27 cellular contexts compared by ENCODE assay signal in genomic region chr1:113103977-113104376, GRCh38. TPM values are rescaled to one million over a fixed set of nuclear protein-coding genes. Genes with fewer than 3 reads are reported as not detected.
A peak's percentile ranks its signal among the peaks of the same experiment; 100 is the strongest.
DNase-seq lines count a peak whose midpoint lies in the region; ATAC-seq and TF ChIP-seq lines count a peak whose summit lies in the region.
"Had no signal": no experiment of that assay in that cellular context is flagged by ENCODE, and none has a peak within 500 bp of the region (broad histone marks: within the 10 kb centered on the region; RNA-seq: fewer than 3 reads in every experiment).

No MANE protein-coding gene starts in this region.

- H3K9me3 Mint-ChIP-seq in activated T-cell treated with anti-CD3 and anti-CD28 coated beads, Interleukin-2, amount 50 U/mL, for 72 hours = no peaks in the 10 kb centered on the region
- H3K9me3 Mint-ChIP-seq in CD8-positive, alpha-beta T cell = no peaks in the 10 kb centered on the region
- no peaks in the 10 kb centered on the region for H3K9me3 Mint-ChIP-seq in activated CD8-positive, alpha-beta T cell treated with anti-CD3 and anti-CD28 coated beads, Interleukin-2, amount 10 ng/mL, durations not matched to agents 7 days and 5 days (ENCODE audit: insufficient read depth)
- H3K9me3 Mint-ChIP-seq in naive B cell = no peaks in the 10 kb centered on the region
- H3K9me3 Mint-ChIP-seq: CD4-positive, alpha-beta T cell; GM23338; H9; HFFc6 had no signal

- H3K27me3 Mint-ChIP-seq in activated T-cell treated with anti-CD3 and anti-CD28 coated beads, Interleukin-2, amount 50 U/mL, for 72 hours (ENCODE audit: low read depth) = no peaks in the 10 kb centered on the region
- no peaks in the 10 kb centered on the region for H3K27me3 Mint-ChIP-seq in CD8-positive, alpha-beta T cell (ENCODE audit: low read depth)
- H3K27me3 Mint-ChIP-seq in activated CD8-positive, alpha-beta T cell treated with anti-CD3 and anti-CD28 coated beads, Interleukin-2, amount 10 ng/mL, durations not matched to agents 7 days and 5 days (ENCODE audit: low read depth) = no peaks in the 10 kb centered on the region
- no peaks in the 10 kb centered on the region for H3K27me3 Mint-ChIP-seq in naive B cell
- H3K27me3 Mint-ChIP-seq: CD4-positive, alpha-beta T cell had no signal

- H3K27me3 ChIP-seq in CD8-positive, alpha-beta T cell (ENCODE audit: insufficient read depth, low read length) = no peaks in the 10 kb centered on the region
- H3K27me3 ChIP-seq: BLaER1 had no signal

- H3K4me3 Mint-ChIP-seq in activated T-cell treated with anti-CD3 and anti-CD28 coated beads, Interleukin-2, amount 50 U/mL, for 72 hours = no peak overlapping the region
- no peak overlapping the region for H3K4me3 Mint-ChIP-seq in CD8-positive, alpha-beta T cell
- no peak overlapping the region for H3K4me3 Mint-ChIP-seq in activated CD8-positive, alpha-beta T cell treated with anti-CD3 and anti-CD28 coated beads, Interleukin-2, amount 10 ng/mL, durations not matched to agents 7 days and 5 days
- peak overlapping the region in 1 of 8 donors; percentile 21 for H3K4me3 Mint-ChIP-seq in naive B cell
- H3K4me3 Mint-ChIP-seq: CD4-positive, alpha-beta T cell; GM23338; H9; HFFc6 had no signal

- no peaks in the 10 kb centered on the region for H3K4me1 Mint-ChIP-seq in activated T-cell treated with anti-CD3 and anti-CD28 coated beads, Interleukin-2, amount 50 U/mL, for 72 hours (ENCODE audit: low read depth)
- H3K4me1 Mint-ChIP-seq in CD8-positive, alpha-beta T cell (ENCODE audit: low read depth) = no peaks in the 10 kb centered on the region
- no peaks in the 10 kb centered on the region for H3K4me1 Mint-ChIP-seq in activated CD8-positive, alpha-beta T cell treated with anti-CD3 and anti-CD28 coated beads, Interleukin-2, amount 10 ng/mL, durations not matched to agents 7 days and 5 days (ENCODE audit: low read depth)
- H3K4me1 Mint-ChIP-seq in naive B cell = peaks cover 0 to 4% (median 0%) of the 10 kb centered on the region in 3 donors
- H3K4me1 Mint-ChIP-seq: GM23338, H9 had no signal

- no peak for ATAC-seq in activated T-cell treated with anti-CD3 and anti-CD28 coated beads, Interleukin-2, amount 50 U/mL, for 72 hours (replicated peaks in 1 of 2)
- no peak for ATAC-seq in CD8-positive, alpha-beta T cell
- no peak for ATAC-seq in activated CD8-positive, alpha-beta T cell treated with anti-CD3 and anti-CD28 coated beads, Interleukin-2, amount 10 ng/mL, durations not matched to agents 7 days and 5 days
- no peak for ATAC-seq in naive B cell (ENCODE audit: low read depth in 2 of 2)
- ATAC-seq: GM23338, K562, PC-3 had no signal

- H3K27ac Mint-ChIP-seq in activated T-cell treated with anti-CD3 and anti-CD28 coated beads, Interleukin-2, amount 50 U/mL, for 72 hours = peak overlapping the region; percentile 18
- peak overlapping the region; percentile 75 for H3K27ac Mint-ChIP-seq in CD8-positive, alpha-beta T cell
- H3K27ac Mint-ChIP-seq in activated CD8-positive, alpha-beta T cell treated with anti-CD3 and anti-CD28 coated beads, Interleukin-2, amount 10 ng/mL, durations not matched to agents 7 days and 5 days = peak overlapping the region; percentile 11
- peak overlapping the region in 4 of 6 donors; percentile 2 to 64 (median 25) for H3K27ac Mint-ChIP-seq in naive B cell
- H3K27ac Mint-ChIP-seq: CD4-positive, alpha-beta T cell; GM23338; HFFc6 had no signal

- DNase-seq in activated T-cell treated with anti-CD3 and anti-CD28 coated beads, Interleukin-2, amount 50 U/mL, for 72 hours = no peak
- no peak for DNase-seq in activated T-cell treated with anti-CD3 and anti-CD28 coated beads, Interleukin-2, amount 50 U/mL, for 1 hour
- no peak for DNase-seq in CD8-positive, alpha-beta T cell
- DNase-seq in activated CD8-positive, alpha-beta T cell treated with anti-CD3 and anti-CD28 coated beads, Interleukin-2, amount 10 ng/mL, durations not matched to agents 7 days and 5 days = no peak
- no peak for DNase-seq in naive B cell
- DNase-seq in kidney tubule cell (ENCODE audit: low spot score) = no peak
- no peak for DNase-seq in RWPE1 (ENCODE audit: low spot score)
- no peak for DNase-seq in SKM-1 (lab: John Stamatoyannopoulos, UW; ENCODE audit: unreplicated experiment)
- DNase-seq: CD4-positive, alpha-beta T cell; COR-L47; H9; HFFc6; Kasumi-1; MV-4-11; NCI-H1105; NCI-H1436 treated with DMSO at 0.1 percent for 48 hours; NCI-H187 treated with DMSO at 0.1 percent for 48 hours; NCI-H2171 treated with DMSO at 0.1 percent for 48 hours; NCI-H446; NCI-H526; NCI-H82; NK-92 treated with Interleukin-12 subunit alpha and Interleukin-12 subunit beta, amount 100 ng/mL, for 24 hours; PC-3; Right ventricle myocardium superior had no signal

- POLR2A ChIA-PET in CD8-positive, alpha-beta T cell (lab: Charles Lee) = no interaction called here
- POLR2A ChIA-PET in activated CD8-positive, alpha-beta T cell treated with anti-CD3 and anti-CD28 coated beads, Interleukin-2, amount 10 ng/mL, durations not matched to agents 7 days and 5 days (lab: Charles Lee) = no interaction called here
- POLR2A ChIA-PET in RWPE1 (lab: Yijun Ruan, JAX; ENCODE audit: low non-redundant PET) = no interaction called here

- intact Hi-C loops in CD8-positive, alpha-beta T cell (cut with DNase I, micrococcal nuclease) = no loop called here

- no peaks in the 10 kb centered on the region for H3K4me1 ChIP-seq in CD8-positive, alpha-beta T cell (ENCODE audit: insufficient read depth, low read length)
- H3K4me1 ChIP-seq: BLaER1 had no signal

- peaks cover 3 to 26% of the 10 kb centered on the region in 2 donors for H3K36me3 Mint-ChIP-seq in activated T-cell treated with anti-CD3 and anti-CD28 coated beads, Interleukin-2, amount 50 U/mL, for 72 hours (ENCODE audit: insufficient read depth in 2 of 2)
- H3K36me3 Mint-ChIP-seq in CD8-positive, alpha-beta T cell = peaks cover 81% of the 10 kb centered on the region
- H3K36me3 Mint-ChIP-seq in activated CD8-positive, alpha-beta T cell treated with anti-CD3 and anti-CD28 coated beads, Interleukin-2, amount 10 ng/mL, durations not matched to agents 7 days and 5 days (ENCODE audit: low read depth) = peaks cover 57% of the 10 kb centered on the region
- peaks cover 32 to 34% of the 10 kb centered on the region in 2 donors for H3K36me3 Mint-ChIP-seq in naive B cell

- H3K27ac ChIP-seq in CD8-positive, alpha-beta T cell (ENCODE audit: low read depth, low read length) = no peak overlapping the region
- H3K27ac ChIP-seq in RWPE1 = no peak overlapping the region
- H3K27ac ChIP-seq: BLaER1 had no signal

- CTCF ChIA-PET in CD8-positive, alpha-beta T cell (lab: Charles Lee) = no interaction called here
- CTCF ChIA-PET in activated CD8-positive, alpha-beta T cell treated with anti-CD3 and anti-CD28 coated beads, Interleukin-2, amount 10 ng/mL, durations not matched to agents 7 days and 5 days (lab: Charles Lee) = no interaction called here
- CTCF ChIA-PET in RWPE1 (lab: Yijun Ruan, JAX) = no interaction called here

- no peak overlapping the region for H3K4me3 ChIP-seq in CD8-positive, alpha-beta T cell (ENCODE audit: low read depth, low read length)
- H3K4me3 ChIP-seq: BLaER1, GM23338, K562 had no signal

- peaks cover 51% of the 10 kb centered on the region for H3K36me3 ChIP-seq in CD8-positive, alpha-beta T cell (ENCODE audit: insufficient read depth, low read length)

- no peak for TF ChIP-seq CTCF in CD8-positive, alpha-beta T cell (IDR thresholded peaks at IDR 0.05)
- no peak for TF ChIP-seq CTCF in RWPE1 (conservative IDR thresholded peaks at IDR 0.05; ENCODE audit: low read depth)

- H3K9me3 ChIP-seq in CD8-positive, alpha-beta T cell (ENCODE audit: low read length) = no peaks in the 10 kb centered on the region
- H3K9me3 ChIP-seq: BLaER1 had no signal

RNA-seq across cellular contexts. Expression of gene LRIG2, which starts 31.0 kb away (rescaled TPM):
- 10 to 100 TPM; 11.5 to 14.7 TPM for total RNA-seq in activated T-cell treated with anti-CD3 and anti-CD28 coated beads, Interleukin-2, amount 50 U/mL, for 72 hours
- total RNA-seq in CD8-positive, alpha-beta T cell = 10 to 100 TPM; 13.1 to 13.8 TPM
- 10 to 100 TPM; 13.7 to 15.6 TPM for total RNA-seq in activated CD8-positive, alpha-beta T cell treated with anti-CD3 and anti-CD28 coated beads, Interleukin-2, amount 10 ng/mL, durations not matched to agents 7 days and 5 days
- polyA plus RNA-seq in naive B cell (ENCODE audit: low read depth in 6 of 6) = 1 to 10 TPM; 1.2 to 9.8 (median 4.3) TPM

Comparison
In these comparisons a context has a peak if more than half of its experiments do, and no peak if none do; other contexts are left out.
1. H3K27ac Mint-ChIP-seq: peak in every context shown above with its lines; median percentile 75 in CD8-positive, alpha-beta T cell; 25 in naive B cell; 18 in activated T-cell treated with anti-CD3 and anti-CD28 coated beads, Interleukin-2, amount 50 U/mL, for 72 hours; 11 in activated CD8-positive, alpha-beta T cell treated with anti-CD3 and anti-CD28 coated beads, Interleukin-2, amount 10 ng/mL, durations not matched to agents 7 days and 5 days.